ENCODE assay signal across 8 cellular contexts in genomic region chr19:23415561-23416191, GRCh38. TPM values are rescaled to one million over a fixed set of nuclear protein-coding genes. Genes with fewer than 3 reads are reported as not detected.
DNase-seq lines count a peak whose midpoint lies in the region; ATAC-seq and TF ChIP-seq lines count a peak whose summit lies in the region.

No MANE protein-coding gene starts in this region.

- no peaks in the 10 kb centered on the region for H3K9me2 ChIP-seq in SK-N-SH

- H3K36me3 ChIP-seq in SK-N-SH (replicated peaks in 1 of 2; ENCODE audit: control insufficient read depth in 1 of 2, insufficient read depth in 2 of 2, low read length in 1 of 2) = no peaks in the 10 kb centered on the region
- H3K36me3 ChIP-seq in neuronal stem cell (replicated peaks in 1 of 2; ENCODE audit: control insufficient read depth in 2 of 2, insufficient read depth in 2 of 2, low read length in 2 of 2) = peaks cover 0 to 10% of the 10 kb centered on the region in 2 donors

- H3K79me2 ChIP-seq in SK-N-SH (ENCODE audit: insufficient read depth) = no peaks in the 10 kb centered on the region

- H2BK120ac ChIP-seq in neuronal stem cell (ENCODE audit: low read depth, low read length) = no peak overlapping the region

- no peak for ATAC-seq in GM21825 (IDR thresholded peaks at IDR 0.05; ENCODE audit: unreplicated experiment)

- H3K9ac ChIP-seq in SK-N-SH = peak overlapping the region; percentile 58; the same call in 1 of the 2 replicates
- H3K9ac ChIP-seq in neuronal stem cell (ENCODE audit: low read depth, low read length, poor library complexity) = peak overlapping the region; percentile 95

- peak overlapping the region; percentile 96 for H3K14ac ChIP-seq in neuronal stem cell (ENCODE audit: low read length)

- H3K18ac ChIP-seq in neuronal stem cell (ENCODE audit: low read length) = peak overlapping the region; percentile 95

- H3K4ac ChIP-seq in neuronal stem cell (ENCODE audit: low read length) = no peak overlapping the region

- no peak overlapping the region for H2BK5ac ChIP-seq in neuronal stem cell (ENCODE audit: low read length)

- DNase-seq in activated CD8-positive, alpha-beta memory T cell treated with anti-CD3 and anti-CD28 coated beads for 24 hours = peak; percentile 59
- no peak for DNase-seq in activated CD8-positive, alpha-beta memory T cell treated with anti-CD3 and anti-CD28 coated beads, Interleukin-2, amount 50 U/mL, for 48 hours
- DNase-seq in SK-N-SH (peak; percentile 86), fibroblast of pulmonary artery (ENCODE audit: low read depth) (peak; percentile 4), neuronal stem cell (ENCODE audit: low spot score) (peak; percentile 84), MV-4-11 (lab: John Stamatoyannopoulos, UW) (no peak)
- DNase-seq in activated CD4-positive, CD25-positive, alpha-beta regulatory T cell (lab: John Stamatoyannopoulos, UW) = no peak

- H4K8ac ChIP-seq in neuronal stem cell (ENCODE audit: low read depth, low read length) = no peak overlapping the region

- TF ChIP-seq CTCF in SK-N-SH (IDR thresholded peaks at IDR 0.05) = no peak
- no peak for TF ChIP-seq CTCF in fibroblast of pulmonary artery (IDR thresholded peaks at IDR 0.05; ENCODE audit: low read length, missing control alignments)

- 3% methylated on average over 6 of the region's 33 CpGs for WGBS in SK-N-SH (ENCODE audit: low lambda C conversion rate)
- no CpG with 5 or more reads among the region's 33 CpGs for WGBS in neuronal stem cell (ENCODE audit: extremely low coverage in 2 of 2, insufficient read length in 2 of 2, insufficient replicate concordance in 1 of 2), 2 donors

- TF ChIP-seq RAD21 in SK-N-SH (IDR thresholded peaks at IDR 0.05; ENCODE audit: low read length) = no peak; the same call in 1 of the 2 replicates

- H4K91ac ChIP-seq in neuronal stem cell (ENCODE audit: low read depth, low read length, poor library complexity) = no peak overlapping the region

- H3K4me1 ChIP-seq in SK-N-SH (ENCODE audit: control insufficient read depth in 1 of 2, insufficient read depth in 2 of 2, low read depth in 1 of 2, low read length in 1 of 2) (no peaks in the 10 kb centered on the region), neuronal stem cell (ENCODE audit: control insufficient read depth in 2 of 2, insufficient read depth in 1 of 2, low read depth in 1 of 2, low read length in 2 of 2) (peaks cover 0 to under 1% of the 10 kb centered on the region in 2 donors)

- CTCF ChIA-PET in SK-N-SH (lab: Yijun Ruan, JAX) = interaction anchor here (1.0 kb wide), 2 partner anchors 12 to 20 kb away, joined by 3 read pairs; partner anchors contain the start of gene ZNF91

- no peaks in the 10 kb centered on the region for H3K79me1 ChIP-seq in neuronal stem cell (ENCODE audit: low read depth, low read length)

- H3K27ac ChIP-seq in SK-N-SH (ENCODE audit: low read depth in 2 of 2, low read length in 1 of 2) (peak overlapping the region in 1 of 2 experiments; percentile 43; a peak in 1 of 4 replicates), neuronal stem cell (replicated peaks; ENCODE audit: low read length) (peak overlapping the region; percentile 94)

- H3K27me3 ChIP-seq in SK-N-SH (ENCODE audit: insufficient read depth) = no peaks in the 10 kb centered on the region
- no peaks in the 10 kb centered on the region for H3K27me3 ChIP-seq in neuronal stem cell (ENCODE audit: control insufficient read depth in 3 of 3, insufficient read depth in 3 of 3, low read depth in 1 of 3, low read length in 3 of 3)

- peak overlapping the region; percentile 87 for H3K4me2 ChIP-seq in SK-N-SH
- H3K4me2 ChIP-seq in neuronal stem cell (ENCODE audit: insufficient read depth, low read length, poor library complexity, severe bottlenecking) = peak overlapping the region; percentile 65

- H3K4me3 ChIP-seq in SK-N-SH (ENCODE audit: low read depth in 2 of 2, low read length in 1 of 2) = peak overlapping the region; percentile 58 to 74
- H3K4me3 ChIP-seq in fibroblast of pulmonary artery (replicated peaks; ENCODE audit: low read depth, low read length) = peak overlapping the region; percentile 31
- H3K4me3 ChIP-seq in neuronal stem cell (ENCODE audit: low read length in 2 of 2) = peak overlapping the region; percentile 57 to 88

- peak overlapping the region; percentile 65 for H2BK15ac ChIP-seq in neuronal stem cell (ENCODE audit: low read length)

- no peak for TF ChIP-seq EP300 in SK-N-SH (IDR thresholded peaks at IDR 0.05; ENCODE audit: borderline replicate concordance in 1 of 2, low read depth in 1 of 2, low read length in 1 of 2)

- peak overlapping the region; percentile 75 for H3K23ac ChIP-seq in neuronal stem cell (ENCODE audit: low read depth, low read length, poor library complexity)

- no peaks in the 10 kb centered on the region for H3F3A ChIP-seq in SK-N-SH (replicated peaks; ENCODE audit: insufficient read depth)

- H2AFZ ChIP-seq in SK-N-SH (ENCODE audit: low read depth) (peak overlapping the region; percentile 90), neuronal stem cell (ENCODE audit: low read length) (peak overlapping the region; percentile 88)

- no peak overlapping the region for H2BK12ac ChIP-seq in neuronal stem cell (ENCODE audit: low read length)

- H3K9me3 ChIP-seq in SK-N-SH (no peaks in the 10 kb centered on the region), neuronal stem cell (replicated peaks in 1 of 2; ENCODE audit: control insufficient read depth in 2 of 2, insufficient read depth in 1 of 2, low read depth in 1 of 2, low read length in 2 of 2) (peaks cover 0 to 16% of the 10 kb centered on the region in 2 donors)

- H4K20me1 ChIP-seq in SK-N-SH (ENCODE audit: insufficient read depth) = no peaks in the 10 kb centered on the region

- no peak overlapping the region for H2AK5ac ChIP-seq in neuronal stem cell (ENCODE audit: low read depth, low read length)

- POLR2A ChIA-PET in SK-N-SH (lab: Yijun Ruan, JAX) = interaction anchor here (0.6 to 1.8 kb wide), 8 partner anchors 20 to 618 kb away, joined by 3 to 21 read pairs (median 5); partner anchors contain the start of genes ZNF675, ZNF681, ZNF730 and ZNF91

TF ChIP-seq in SK-N-SH, 30 proteins besides CTCF, POLR2A, EP300 and RAD21 (continues in another document):
- TF ChIP-seq EZH2phosphoT487 (IDR thresholded peaks at IDR 0.05; ENCODE audit: borderline replicate concordance, low read depth) = no peak
- TF ChIP-seq ELF1 (IDR thresholded peaks at IDR 0.05) = no peak
- no peak for TF ChIP-seq TEAD4 (IDR thresholded peaks at IDR 0.05; ENCODE audit: borderline replicate concordance, insufficient read depth)
- TF ChIP-seq FOSL2 (IDR thresholded peaks at IDR 0.05; ENCODE audit: borderline replicate concordance, low read depth) = no peak
- TF ChIP-seq CHD2 (IDR thresholded peaks at IDR 0.05; ENCODE audit: low read length, partially characterized antibody) = no peak
- no peak for TF ChIP-seq RFX5 (IDR thresholded peaks at IDR 0.05; ENCODE audit: low read length)
- no peak for TF ChIP-seq ZBTB33 (IDR thresholded peaks at IDR 0.05; ENCODE audit: borderline replicate concordance, low read depth)
- TF ChIP-seq USF2 (IDR thresholded peaks at IDR 0.05; ENCODE audit: borderline replicate concordance, low read depth, low read length) = no peak
- TF ChIP-seq POLR2AphosphoS5 (IDR thresholded peaks at IDR 0.05; ENCODE audit: low read depth, low read length) = no peak
- TF ChIP-seq SIN3A (IDR thresholded peaks at IDR 0.05; ENCODE audit: borderline replicate concordance, low read depth, low read length) = peak; percentile 95
- TF ChIP-seq PBX3 (IDR thresholded peaks at IDR 0.05) = no peak
- 0 out of 2 replicates have a peak, but pooled peaks have one; percentile 48 for TF ChIP-seq MAX (IDR thresholded peaks at IDR 0.05; ENCODE audit: low read depth)
- TF ChIP-seq NRF1 (IDR thresholded peaks at IDR 0.05; ENCODE audit: low read depth, low read length) = 0 out of 2 replicates have a peak, but pooled peaks have one; percentile 11
- peak; percentile 89; the same call in 1 of the 2 replicates for TF ChIP-seq MXI1 (IDR thresholded peaks at IDR 0.05; ENCODE audit: low read depth, low read length)

RNA-seq across cellular contexts. Expression of gene ZNF91, which starts 20.4 kb away (rescaled TPM):
- polyA plus RNA-seq in SK-N-SH (2012; rRNA removed) = 11.8 and 13.1 TPM in 2 replicates
- 10.4 and 11.8 TPM in 2 replicates for polyA plus RNA-seq in SK-N-SH (2012; cell fraction: cytosol; rRNA removed)
- polyA plus RNA-seq in SK-N-SH (2012; cell fraction: nucleus; rRNA removed) = 42.9 and 45.5 TPM in 2 replicates
- polyA plus RNA-seq in neuronal stem cell (2013, experiment 1 of 2) = 26.9 TPM
- polyA plus RNA-seq in neuronal stem cell (2013, experiment 2 of 2) = 27.6 TPM

Comparison
In these comparisons a context has a peak if more than half of its experiments do, and no peak if none do; other contexts are left out.
1. DNase-seq: peak in activated CD8-positive, alpha-beta memory T cell treated with anti-CD3 and anti-CD28 coated beads for 24 hours (single experiment), SK-N-SH (single experiment), fibroblast of pulmonary artery (single experiment) and neuronal stem cell (single experiment); none in activated CD8-positive, alpha-beta memory T cell treated with anti-CD3 and anti-CD28 coated beads, Interleukin-2, amount 50 U/mL, for 48 hours (single experiment), activated CD4-positive, CD25-positive, alpha-beta regulatory T cell (0 of 4) and MV-4-11 (single experiment).
2. Peak in every context shown above with its lines, with median percentiles within 50 percentile points of each other: H3K4me3 ChIP-seq.